Comparison of ENCODE assay signal across 16 cellular contexts in the genomic region with DNA sequence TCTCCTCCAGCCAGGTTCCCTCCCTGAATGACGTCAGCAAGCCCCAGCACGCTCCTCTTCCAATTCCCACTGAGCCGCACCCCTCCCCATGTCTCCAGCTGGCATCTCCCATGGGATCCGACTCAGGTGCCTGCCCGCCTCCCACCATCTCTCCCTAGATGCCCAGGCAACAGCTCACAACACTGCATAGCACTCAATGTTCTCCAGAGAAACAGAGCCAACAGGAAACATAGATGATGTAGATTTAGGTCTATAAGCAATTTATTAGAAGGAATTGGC.
"Had no signal": no experiment of that assay in that cellular context is flagged by ENCODE, and none has a peak within 500 bp of the region (broad histone marks: within the 10 kb centered on the region; RNA-seq: fewer than 3 reads in every experiment).

No MANE protein-coding gene starts in this region.

- DNase-seq: activated CD4-positive, alpha-beta T cell treated with anti-CD3 and anti-CD28 coated beads, Interleukin-2, amount 50 U/mL, for 4 hours; activated gamma-delta T cell treated with Interleukin-2 at 50 U/mL for 16 hours; activated naive CD8-positive, alpha-beta T cell treated with anti-CD3 and anti-CD28 coated beads for 36 hours; activated T-cell treated with anti-CD3 and anti-CD28 coated beads, Interleukin-2, amount 50 U/mL, for 4 hours; glutamatergic neuron; lower lobe of right lung; midbrain; stimulated activated naive B cell treated with anti-CD40 and anti-IgM and Interleukin-4, amounts not matched to agents 10 μg/mL and 1 μg/mL and 100 μg/mL, for 72 hours had no signal

- H3K4me2 ChIP-seq: smooth muscle cell had no signal

- H3K9me3 ChIP-seq: suprapubic skin had no signal

- H3K4me1 ChIP-seq: esophagus muscularis mucosa, lower lobe of right lung, parathyroid adenoma, suprapubic skin, upper lobe of left lung had no signal

- H3K36me3 Mint-ChIP-seq: activated CD8-positive, alpha-beta memory T cell treated with anti-CD3 and anti-CD28 coated beads, Interleukin-2, amount 10 ng/mL, durations not matched to agents 7 days and 5 days; activated naive CD8-positive, alpha-beta T cell treated with anti-CD3 and anti-CD28 coated beads for 36 hours had no signal

- H3K4me3 Mint-ChIP-seq: activated CD8-positive, alpha-beta memory T cell treated with anti-CD3 and anti-CD28 coated beads, Interleukin-2, amount 10 ng/mL, durations not matched to agents 7 days and 5 days; activated naive CD8-positive, alpha-beta T cell treated with anti-CD3 and anti-CD28 coated beads for 36 hours; activated T-cell treated with anti-CD3 and anti-CD28 coated beads, Interleukin-2, amount 50 U/mL, for 4 hours; stimulated activated naive B cell treated with anti-CD40 and anti-IgM and Interleukin-4, amounts not matched to agents 10 μg/mL and 1 μg/mL and 100 μg/mL, for 72 hours had no signal

- H3K4me3 ChIP-seq: esophagus muscularis mucosa, lower lobe of right lung, smooth muscle cell, suprapubic skin, upper lobe of left lung had no signal

- H3K27ac ChIP-seq: esophagus muscularis mucosa, lower lobe of right lung, parathyroid adenoma, suprapubic skin, upper lobe of left lung had no signal

- FAIRE-seq: endometrium had no signal

- H3K36me3 ChIP-seq: esophagus muscularis mucosa, lower lobe of right lung, suprapubic skin, upper lobe of left lung had no signal

- H2AFZ ChIP-seq: parathyroid adenoma had no signal

- ATAC-seq: activated CD8-positive, alpha-beta memory T cell treated with anti-CD3 and anti-CD28 coated beads, Interleukin-2, amount 10 ng/mL, durations not matched to agents 7 days and 5 days; activated T-cell treated with anti-CD3 and anti-CD28 coated beads, Interleukin-2, amount 50 U/mL, for 4 hours; lower lobe of right lung; right cardiac atrium; stimulated activated naive B cell treated with anti-CD40 and anti-IgM and Interleukin-4, amounts not matched to agents 10 μg/mL and 1 μg/mL and 100 μg/mL, for 72 hours had no signal

- H3K27me3 ChIP-seq: upper lobe of left lung had no signal

- H3K27me3 Mint-ChIP-seq: activated CD8-positive, alpha-beta memory T cell treated with anti-CD3 and anti-CD28 coated beads, Interleukin-2, amount 10 ng/mL, durations not matched to agents 7 days and 5 days; activated naive CD8-positive, alpha-beta T cell treated with anti-CD3 and anti-CD28 coated beads for 36 hours had no signal

- H3K27ac Mint-ChIP-seq: activated CD8-positive, alpha-beta memory T cell treated with anti-CD3 and anti-CD28 coated beads, Interleukin-2, amount 10 ng/mL, durations not matched to agents 7 days and 5 days; activated naive CD8-positive, alpha-beta T cell treated with anti-CD3 and anti-CD28 coated beads for 36 hours; stimulated activated naive B cell treated with anti-CD40 and anti-IgM and Interleukin-4, amounts not matched to agents 10 μg/mL and 1 μg/mL and 100 μg/mL, for 72 hours had no signal

- H3K9ac ChIP-seq: parathyroid adenoma had no signal

- H3K79me2 ChIP-seq: parathyroid adenoma had no signal

- H3K4me1 Mint-ChIP-seq: activated CD8-positive, alpha-beta memory T cell treated with anti-CD3 and anti-CD28 coated beads, Interleukin-2, amount 10 ng/mL, durations not matched to agents 7 days and 5 days; activated naive CD8-positive, alpha-beta T cell treated with anti-CD3 and anti-CD28 coated beads for 36 hours; stimulated activated naive B cell treated with anti-CD40 and anti-IgM and Interleukin-4, amounts not matched to agents 10 μg/mL and 1 μg/mL and 100 μg/mL, for 72 hours had no signal
